Comparison of ENCODE assay signal across 19 cellular contexts in genomic region chr17:58320570-58321323, GRCh38.
DNase-seq lines count a peak whose midpoint lies in the region; ATAC-seq lines count a peak whose summit lies in the region.
"Had no signal": no experiment of that assay in that cellular context is flagged by ENCODE, and none has a peak within 500 bp of the region (broad histone marks: within the 10 kb centered on the region; RNA-seq: fewer than 3 reads in every experiment).

No MANE protein-coding gene starts in this region.

- H3K36me3 Mint-ChIP-seq in T-helper 2 cell treated with Interferon-gamma antibody and Interleukin-4, amounts not matched to agents 5 μg/mL and 100 μg/mL, for 36 hours (ENCODE audit: low read depth): peaks cover 24% of the 10 kb centered on the region
- H3K36me3 Mint-ChIP-seq: activated naive CD4-positive, alpha-beta T cell treated with anti-CD3 and anti-CD28 coated beads, Interleukin-2, amount 50 U/mL, for 24 hours had no signal

- no peaks in the 10 kb centered on the region for H3K27me3 Mint-ChIP-seq in T-helper 2 cell treated with Interferon-gamma antibody and Interleukin-4, amounts not matched to agents 5 μg/mL and 100 μg/mL, for 36 hours (ENCODE audit: low read depth)
- H3K27me3 Mint-ChIP-seq in stimulated activated naive CD8-positive, alpha-beta T cell treated with anti-CD3 and anti-CD28 coated beads, Interleukin-15, amount 100 ng/mL, for 72 hours: no peaks in the 10 kb centered on the region
- H3K27me3 Mint-ChIP-seq: activated naive CD4-positive, alpha-beta T cell treated with anti-CD3 and anti-CD28 coated beads, Interleukin-2, amount 50 U/mL, for 24 hours had no signal

- no peak for ATAC-seq in stimulated activated naive CD8-positive, alpha-beta T cell treated with anti-CD3 and anti-CD28 coated beads, Interleukin-15, amount 100 ng/mL, for 72 hours
- ATAC-seq in stimulated activated naive CD8-positive, alpha-beta T cell treated with anti-CD3 and anti-CD28 coated beads, Interleukin-15, Interleukin-2, amounts not matched to agents 100 U/mL and 50 U/mL, for 24 hours: no peak
- ATAC-seq in HG03135 (IDR thresholded peaks at IDR 0.05; ENCODE audit: unreplicated experiment) (no peak), HG03457 (IDR thresholded peaks at IDR 0.05; ENCODE audit: unreplicated experiment) (no peak)
- ATAC-seq: heart right ventricle, mucosa of descending colon had no signal

- no peak overlapping the region for H3K4me3 Mint-ChIP-seq in T-helper 2 cell treated with Interferon-gamma antibody and Interleukin-4, amounts not matched to agents 5 μg/mL and 100 μg/mL, for 36 hours
- no peak overlapping the region for H3K4me3 Mint-ChIP-seq in stimulated activated naive CD8-positive, alpha-beta T cell treated with anti-CD3 and anti-CD28 coated beads, Interleukin-15, amount 100 ng/mL, for 72 hours
- H3K4me3 Mint-ChIP-seq: activated naive CD4-positive, alpha-beta T cell treated with anti-CD3 and anti-CD28 coated beads, Interleukin-2, amount 50 U/mL, for 24 hours; HFFc6 had no signal

- peaks cover 9% of the 10 kb centered on the region for H3K4me1 Mint-ChIP-seq in T-helper 2 cell treated with Interferon-gamma antibody and Interleukin-4, amounts not matched to agents 5 μg/mL and 100 μg/mL, for 36 hours (ENCODE audit: low read depth)
- peaks cover 48% of the 10 kb centered on the region for H3K4me1 Mint-ChIP-seq in stimulated activated naive CD8-positive, alpha-beta T cell treated with anti-CD3 and anti-CD28 coated beads, Interleukin-15, amount 100 ng/mL, for 72 hours

- no peak for DNase-seq in T-helper 2 cell treated with Interferon-gamma antibody and Interleukin-4, amounts not matched to agents 5 μg/mL and 100 μg/mL, for 36 hours (ENCODE audit: low spot score)
- DNase-seq in T-helper 2 cell: no peak
- DNase-seq in stimulated activated naive CD8-positive, alpha-beta T cell treated with anti-CD3 and anti-CD28 coated beads, Interleukin-15, amount 100 ng/mL, for 72 hours: peak in 1 of 2 donors; percentile 7
- DNase-seq in stimulated activated naive CD8-positive, alpha-beta T cell treated with anti-CD3 and anti-CD28 coated beads, Interleukin-15, Interleukin-2, amounts not matched to agents 100 U/mL and 50 U/mL, for 24 hours: no peak
- DNase-seq in islet precursor cell: peak; percentile 40
- no peak for DNase-seq in UCSD-AML1 (lab: John Stamatoyannopoulos, UW; ENCODE audit: unreplicated experiment)
- DNase-seq: AML-193, heart right ventricle, HFFc6, NCI-H1092, NCI-H187 treated with DMSO at 0.1 percent for 48 hours, NCI-H69, RPMI8226, SK-N-SH had no signal

- H3K9me3 Mint-ChIP-seq in T-helper 2 cell treated with Interferon-gamma antibody and Interleukin-4, amounts not matched to agents 5 μg/mL and 100 μg/mL, for 36 hours: no peaks in the 10 kb centered on the region
- H3K9me3 Mint-ChIP-seq in stimulated activated naive CD8-positive, alpha-beta T cell treated with anti-CD3 and anti-CD28 coated beads, Interleukin-15, amount 100 ng/mL, for 72 hours: no peaks in the 10 kb centered on the region
- H3K9me3 Mint-ChIP-seq: activated naive CD4-positive, alpha-beta T cell treated with anti-CD3 and anti-CD28 coated beads, Interleukin-2, amount 50 U/mL, for 24 hours; HFFc6; neural crest cell had no signal

- H3K27ac Mint-ChIP-seq in T-helper 2 cell treated with Interferon-gamma antibody and Interleukin-4, amounts not matched to agents 5 μg/mL and 100 μg/mL, for 36 hours: peak overlapping the region; percentile 31
- H3K27ac Mint-ChIP-seq in stimulated activated naive CD8-positive, alpha-beta T cell treated with anti-CD3 and anti-CD28 coated beads, Interleukin-15, amount 100 ng/mL, for 72 hours: peak overlapping the region; percentile 64 to 85
- H3K27ac Mint-ChIP-seq: activated naive CD4-positive, alpha-beta T cell treated with anti-CD3 and anti-CD28 coated beads, Interleukin-2, amount 50 U/mL, for 24 hours; HFFc6 had no signal
